In genomic region chr11:122367809-122368231, GRCh38 we compare ENCODE assay signal across 9 cellular contexts.
DNase-seq lines count a peak whose midpoint lies in the region; ATAC-seq and TF ChIP-seq lines count a peak whose summit lies in the region.
"Had no signal": no experiment of that assay in that cellular context is flagged by ENCODE, and none has a peak within 500 bp of the region (broad histone marks: within the 10 kb centered on the region; RNA-seq: fewer than 3 reads in every experiment).

No MANE protein-coding gene starts in this region.

- no peak overlapping the region for H3K4me3 ChIP-seq in A673 (ENCODE audit: low read depth, low read length, poor library complexity, severe bottlenecking)
- no peak overlapping the region for H3K4me3 ChIP-seq in adrenal gland
- no peak overlapping the region for H3K4me3 ChIP-seq in CD8-positive, alpha-beta T cell (ENCODE audit: low read depth, low read length)
- H3K4me3 ChIP-seq: gastrocnemius medialis had no signal

- H3K4me1 Mint-ChIP-seq in nephron progenitor cell: peaks cover 39% of the 10 kb centered on the region
- H3K4me1 Mint-ChIP-seq in CD8-positive, alpha-beta T cell (ENCODE audit: low read depth): no peaks in the 10 kb centered on the region
- peaks cover 3% of the 10 kb centered on the region for H3K4me1 Mint-ChIP-seq in endothelial cell (ENCODE audit: unreplicated experiment)

- H3K27ac ChIP-seq in A673 (ENCODE audit: low read depth, low read length, poor library complexity, severe bottlenecking): no peak overlapping the region
- peak overlapping the region in 3 of 5 donors; percentile 13 to 49 (median 38) for H3K27ac ChIP-seq in adrenal gland
- H3K27ac ChIP-seq in CD8-positive, alpha-beta T cell (ENCODE audit: low read depth, low read length): no peak overlapping the region
- H3K27ac ChIP-seq: gastrocnemius medialis had no signal

- H3K27me3 Mint-ChIP-seq in nephron progenitor cell (ENCODE audit: low read depth, poor library complexity) (no peaks in the 10 kb centered on the region), endothelial cell (ENCODE audit: unreplicated experiment) (peaks cover 2% of the 10 kb centered on the region)
- peaks cover 5% of the 10 kb centered on the region for H3K27me3 Mint-ChIP-seq in CD8-positive, alpha-beta T cell (ENCODE audit: low read depth)

- DNase-seq in A673 (ENCODE audit: low spot score) (peak; percentile 52), adrenal gland (peak in 6 of 7 donors; percentile 25 to 71 (median 41)), fibroblast of the conjunctiva (ENCODE audit: low read depth) (peak; percentile 61), nephron progenitor cell (peak; percentile 7), amygdala (lab: John Stamatoyannopoulos, UW) (no peak), COLO668 (lab: John Stamatoyannopoulos, UW; ENCODE audit: unreplicated experiment) (no peak), endothelial cell (ENCODE audit: low spot score) (no peak)
- no peak for DNase-seq in CD8-positive, alpha-beta T cell
- DNase-seq: gastrocnemius medialis had no signal

- no peak overlapping the region for H3K4me3 Mint-ChIP-seq in nephron progenitor cell
- no peak overlapping the region for H3K4me3 Mint-ChIP-seq in CD8-positive, alpha-beta T cell
- no peak overlapping the region for H3K4me3 Mint-ChIP-seq in endothelial cell (ENCODE audit: unreplicated experiment)

- no peaks in the 10 kb centered on the region for H3K9me3 Mint-ChIP-seq in nephron progenitor cell
- H3K9me3 Mint-ChIP-seq in CD8-positive, alpha-beta T cell: no peaks in the 10 kb centered on the region
- H3K9me3 Mint-ChIP-seq in endothelial cell (ENCODE audit: unreplicated experiment): no peaks in the 10 kb centered on the region

- H3K9me3 ChIP-seq in A673 (ENCODE audit: low read depth, low read length, poor library complexity, severe bottlenecking) (no peaks in the 10 kb centered on the region), adrenal gland (replicated peaks in 1 of 3) (no peaks in the 10 kb centered on the region)
- H3K9me3 ChIP-seq in CD8-positive, alpha-beta T cell (ENCODE audit: low read length): no peaks in the 10 kb centered on the region
- H3K9me3 ChIP-seq: gastrocnemius medialis had no signal

- CTCF ChIA-PET in A673 (lab: Charles Lee): no interaction called here
- CTCF ChIA-PET in CD8-positive, alpha-beta T cell (lab: Charles Lee): no interaction called here

- H3K27me3 ChIP-seq in A673 (replicated peaks; ENCODE audit: insufficient read depth, low read depth, low read length, poor library complexity) (no peaks in the 10 kb centered on the region), adrenal gland (no peaks in the 10 kb centered on the region)
- H3K27me3 ChIP-seq in CD8-positive, alpha-beta T cell (ENCODE audit: insufficient read depth, low read length): no peaks in the 10 kb centered on the region
- H3K27me3 ChIP-seq: gastrocnemius medialis had no signal

- H3K36me3 Mint-ChIP-seq in nephron progenitor cell (ENCODE audit: low read depth) (no peaks in the 10 kb centered on the region), endothelial cell (ENCODE audit: low read depth, unreplicated experiment) (no peaks in the 10 kb centered on the region)
- no peaks in the 10 kb centered on the region for H3K36me3 Mint-ChIP-seq in CD8-positive, alpha-beta T cell

- intact Hi-C loops in A673 (cut with micrococcal nuclease; ENCODE audit: unreplicated experiment): loop anchor here (10.0 kb wide), 1 partner anchor 153 kb away; no protein-coding TSS in a partner anchor
- intact Hi-C loops in adrenal gland (cut with DNase I): no loop called here
- intact Hi-C loops in CD8-positive, alpha-beta T cell (cut with DNase I, micrococcal nuclease): no loop called here

- peak in 1 of 2 donors; percentile 13 for TF ChIP-seq POLR2A in adrenal gland (IDR thresholded peaks at IDR 0.05)

- WGBS in adrenal gland, 4 donors: 34 to 46% (median 41%) methylated on average over 6 of the region's 6 CpGs

- peak overlapping the region; percentile 17 for H3K27ac Mint-ChIP-seq in nephron progenitor cell
- H3K27ac Mint-ChIP-seq in CD8-positive, alpha-beta T cell: no peak overlapping the region
- H3K27ac Mint-ChIP-seq in endothelial cell (ENCODE audit: unreplicated experiment): no peak overlapping the region

- H3K36me3 ChIP-seq in A673 (ENCODE audit: insufficient read depth, low read length, poor library complexity, severe bottlenecking) (no peaks in the 10 kb centered on the region), adrenal gland (replicated peaks in 1 of 2) (no peaks in the 10 kb centered on the region)
- no peaks in the 10 kb centered on the region for H3K36me3 ChIP-seq in CD8-positive, alpha-beta T cell (ENCODE audit: insufficient read depth, low read length)
- H3K36me3 ChIP-seq: gastrocnemius medialis had no signal

- BruUV-seq in A673 (replicated peaks; lab: Mats Ljungman, UMichigan): no TSS peak

- POLR2A ChIA-PET in A673 (lab: Charles Lee; ENCODE audit: low non-redundant PET): no interaction called here
- POLR2A ChIA-PET in CD8-positive, alpha-beta T cell (lab: Charles Lee): no interaction called here

- ATAC-seq in CD8-positive, alpha-beta T cell: no peak

- TF ChIP-seq CTCF in A673 (conservative IDR thresholded peaks at IDR 0.05; ENCODE audit: low read depth, low read length) (no peak), adrenal gland (IDR thresholded peaks at IDR 0.05) (no peak), nephron progenitor cell (IDR thresholded peaks at IDR 0.05) (no peak), endothelial cell (IDR thresholded peaks at IDR 0.05; ENCODE audit: unreplicated experiment) (no peak)
- TF ChIP-seq CTCF in CD8-positive, alpha-beta T cell (IDR thresholded peaks at IDR 0.05): no peak

- peaks cover 14% of the 10 kb centered on the region for H3K4me1 ChIP-seq in A673 (ENCODE audit: insufficient read depth, low read length, poor library complexity, severe bottlenecking)
- peaks cover 0 to 7% of the 10 kb centered on the region in 2 donors for H3K4me1 ChIP-seq in adrenal gland (replicated peaks in 1 of 2)
- no peaks in the 10 kb centered on the region for H3K4me1 ChIP-seq in CD8-positive, alpha-beta T cell (ENCODE audit: insufficient read depth, low read length)

Comparison
In these comparisons a context has a peak if more than half of its experiments do, and no peak if none do; other contexts are left out.
1. DNase-seq: peak in A673 (single experiment), adrenal gland (6 of 7), fibroblast of the conjunctiva (single experiment) and nephron progenitor cell (single experiment); none in CD8-positive, alpha-beta T cell (0 of 7), amygdala (0 of 56), COLO668 (single experiment) and endothelial cell (single experiment).
2. H3K27ac ChIP-seq: peak in adrenal gland (3 of 5); none in A673 (single experiment) and CD8-positive, alpha-beta T cell (single experiment).